17 cellular contexts compared by ENCODE assay signal in genomic region chr10:85039311-85039710, GRCh38.
DNase-seq lines count a peak whose midpoint lies in the region; ATAC-seq and TF ChIP-seq lines count a peak whose summit lies in the region.
"Had no signal": no experiment of that assay in that cellular context is flagged by ENCODE, and none has a peak within 500 bp of the region (broad histone marks: within the 10 kb centered on the region; RNA-seq: fewer than 3 reads in every experiment).

No MANE protein-coding gene starts in this region.

- H3K9me2 ChIP-seq in SK-N-SH, result no peaks in the 10 kb centered on the region

- CTCF ChIA-PET in SK-N-SH (lab: Yijun Ruan, JAX) (no interaction called here), HEK293 (lab: Yijun Ruan, JAX) (interaction anchor here (0.6 kb wide), 1 partner anchor 1338 kb away, joined by 3 read pairs; no protein-coding TSS in a partner anchor)

- intact Hi-C loops in right cardiac atrium (cut with DNase I), result no loop called here

- no peak overlapping the region for H3K4me3 ChIP-seq in SK-N-SH (ENCODE audit: low read depth in 2 of 2, low read length in 1 of 2)
- H3K4me3 ChIP-seq in HEK293 (ENCODE audit: low read depth, low read length), result no peak overlapping the region
- H3K4me3 ChIP-seq in endodermal cell (ENCODE audit: low read length), result peak overlapping the region; percentile 41
- no peak overlapping the region for H3K4me3 ChIP-seq in right cardiac atrium (ENCODE audit: low read length)
- H3K4me3 ChIP-seq: A549; BLaER1 treated with 17β-estradiol and CSF1 and Interleukin-3, amounts not matched to agents 10 nM and 100 nM had no signal

- no peak overlapping the region for H3K27ac Mint-ChIP-seq in endodermal cell
- H3K27ac Mint-ChIP-seq: B cell; CD4-positive, alpha-beta T cell; CD8-positive, alpha-beta T cell had no signal

- H2AFZ ChIP-seq in SK-N-SH (ENCODE audit: low read depth), result no peak overlapping the region

- peaks cover 24% of the 10 kb centered on the region for H3K9me3 Mint-ChIP-seq in endodermal cell

- H3K9me3 ChIP-seq in SK-N-SH (0 out of 2 replicates have a peak, but pooled peaks cover 7% of the 10 kb centered on the region), HEK293 (ENCODE audit: control insufficient read depth, insufficient read depth, low read depth, low read length) (no peaks in the 10 kb centered on the region), endodermal cell (ENCODE audit: control insufficient read depth, low read length) (peaks cover 18% of the 10 kb centered on the region), right cardiac atrium (ENCODE audit: control insufficient read depth, low read length) (no peaks in the 10 kb centered on the region)

- H4K20me1 ChIP-seq in SK-N-SH (ENCODE audit: insufficient read depth), result no peaks in the 10 kb centered on the region
- H4K20me1 ChIP-seq: BLaER1 treated with 17β-estradiol and CSF1 and Interleukin-3, amounts not matched to agents 10 nM and 100 nM had no signal

- H3F3A ChIP-seq in SK-N-SH (replicated peaks; ENCODE audit: insufficient read depth), result no peaks in the 10 kb centered on the region

- H3K36me3 ChIP-seq in SK-N-SH (replicated peaks in 1 of 2; ENCODE audit: control insufficient read depth in 1 of 2, insufficient read depth in 2 of 2, low read length in 1 of 2), result no peaks in the 10 kb centered on the region
- H3K36me3 ChIP-seq in HEK293 (ENCODE audit: control insufficient read depth in 2 of 2, insufficient read depth in 1 of 2, low read length in 2 of 2), result no peaks in the 10 kb centered on the region
- H3K36me3 ChIP-seq in endodermal cell (ENCODE audit: control insufficient read depth, insufficient read depth, low read length), result no peaks in the 10 kb centered on the region
- H3K36me3 ChIP-seq: BLaER1 treated with 17β-estradiol and CSF1 and Interleukin-3, amounts not matched to agents 10 nM and 100 nM had no signal

- H3K9ac ChIP-seq in SK-N-SH, result no peak overlapping the region
- no peak overlapping the region for H3K9ac ChIP-seq in endodermal cell (ENCODE audit: extremely low read depth, low read length, poor library complexity, severe bottlenecking)
- H3K9ac ChIP-seq: BLaER1 treated with 17β-estradiol and CSF1 and Interleukin-3, amounts not matched to agents 10 nM and 100 nM had no signal

- 4% methylated on average over 1 of the region's 1 CpG for WGBS in SK-N-SH (ENCODE audit: low lambda C conversion rate)
- WGBS in endodermal cell (ENCODE audit: insufficient coverage in 1 of 2, insufficient read length in 1 of 2), 2 experiments, result 82% methylated on average over 1 of the region's 1 CpG; no CpG with 5 or more reads in 1 of the 2 experiments
- 80% methylated on average over 1 of the region's 1 CpG for WGBS in right cardiac atrium

- H3K4me2 ChIP-seq in SK-N-SH, result no peak overlapping the region
- H3K4me2 ChIP-seq: A549; BLaER1 treated with 17β-estradiol and CSF1 and Interleukin-3, amounts not matched to agents 10 nM and 100 nM had no signal

- peaks cover 8% of the 10 kb centered on the region for H3K36me3 Mint-ChIP-seq in endodermal cell (ENCODE audit: low read depth)
- H3K36me3 Mint-ChIP-seq: CD8-positive, alpha-beta T cell had no signal

- POLR2A ChIA-PET in SK-N-SH (lab: Yijun Ruan, JAX), result no interaction called here
- POLR2A ChIA-PET in HEK293 (lab: Yijun Ruan, JAX), result no interaction called here

- no peaks in the 10 kb centered on the region for H3K79me2 ChIP-seq in SK-N-SH (ENCODE audit: insufficient read depth)

- no peak for TF ChIP-seq EP300 in SK-N-SH (IDR thresholded peaks at IDR 0.05; ENCODE audit: borderline replicate concordance in 1 of 2, low read depth in 1 of 2, low read length in 1 of 2)

- H3K4me1 Mint-ChIP-seq in endodermal cell, result peaks cover 9% of the 10 kb centered on the region
- H3K4me1 Mint-ChIP-seq: B cell had no signal

- DNase-seq in SK-N-SH (no peak), endodermal cell (no peak), right cardiac atrium (no peak)
- DNase-seq: AML-193; Caco-2; Calu3; CD4-positive, alpha-beta T cell; CD8-positive, alpha-beta T cell; DMS79 treated with DMSO at 0.1 percent for 48 hours; GF-D8 had no signal

- no peak overlapping the region for H3K27ac ChIP-seq in SK-N-SH (ENCODE audit: low read depth in 2 of 2, low read length in 1 of 2)
- no peak overlapping the region for H3K27ac ChIP-seq in HEK293 (ENCODE audit: extremely low read depth, low read depth, low read length)
- no peak overlapping the region for H3K27ac ChIP-seq in endodermal cell (ENCODE audit: low read depth, low read length)
- H3K27ac ChIP-seq in right cardiac atrium (ENCODE audit: low read length), result no peak overlapping the region
- H3K27ac ChIP-seq: 22Rv1; A549; BLaER1 treated with 17β-estradiol and CSF1 and Interleukin-3, amounts not matched to agents 10 nM and 100 nM; C4-2B had no signal

- no peak overlapping the region for H3K4me3 Mint-ChIP-seq in endodermal cell
- H3K4me3 Mint-ChIP-seq: B cell; CD4-positive, alpha-beta T cell; CD8-positive, alpha-beta T cell had no signal

- no peak for TF ChIP-seq CTCF in SK-N-SH (IDR thresholded peaks at IDR 0.05)
- no peak for TF ChIP-seq CTCF in HEK293 (tag by site-specific recombination; IDR thresholded peaks at IDR 0.05)
- no peak for TF ChIP-seq CTCF in endodermal cell (conservative IDR thresholded peaks at IDR 0.05)

- no peaks in the 10 kb centered on the region for H3K27me3 ChIP-seq in SK-N-SH (ENCODE audit: insufficient read depth)
- H3K27me3 ChIP-seq in endodermal cell (ENCODE audit: control insufficient read depth, insufficient read depth, low read length, poor library complexity, severe bottlenecking), result no peaks in the 10 kb centered on the region
- no peaks in the 10 kb centered on the region for H3K27me3 ChIP-seq in right cardiac atrium (ENCODE audit: control insufficient read depth, insufficient read depth)
- H3K27me3 ChIP-seq: BLaER1 treated with 17β-estradiol and CSF1 and Interleukin-3, amounts not matched to agents 10 nM and 100 nM had no signal

- ATAC-seq in SK-N-SH treated with all-trans-retinoic acid at 6 μM for 48 hours (no peak), right cardiac atrium (no peak)
- ATAC-seq: A549; CD8-positive, alpha-beta T cell had no signal

- H3K4me1 ChIP-seq in SK-N-SH (ENCODE audit: control insufficient read depth in 1 of 2, insufficient read depth in 2 of 2, low read depth in 1 of 2, low read length in 1 of 2), result no peaks in the 10 kb centered on the region
- H3K4me1 ChIP-seq in HEK293 (ENCODE audit: control insufficient read depth, insufficient read depth, low read length), result peaks cover 4% of the 10 kb centered on the region; the same call in 1 of the 2 replicates
- no peaks in the 10 kb centered on the region for H3K4me1 ChIP-seq in endodermal cell (ENCODE audit: control insufficient read depth, insufficient read depth, low read length)
- H3K4me1 ChIP-seq in right cardiac atrium (ENCODE audit: control insufficient read depth, insufficient read depth, low read length), result no peaks in the 10 kb centered on the region
- H3K4me1 ChIP-seq: A549; BLaER1 treated with 17β-estradiol and CSF1 and Interleukin-3, amounts not matched to agents 10 nM and 100 nM; Caco-2 had no signal

- TF ChIP-seq RAD21 in SK-N-SH (IDR thresholded peaks at IDR 0.05; ENCODE audit: low read length), result no peak

- no peaks in the 10 kb centered on the region for H3K27me3 Mint-ChIP-seq in endodermal cell (ENCODE audit: insufficient read depth)
- H3K27me3 Mint-ChIP-seq: B cell; CD4-positive, alpha-beta T cell had no signal

TF ChIP-seq in SK-N-SH treated with all-trans-retinoic acid at 6 μM for 48 hours, 23 proteins besides CTCF, POLR2A, EP300 and RAD21:
- peak; percentile 70 for TF ChIP-seq ZNF8 (CRISPR knock-in tag; IDR thresholded peaks at IDR 0.05)
- no peak for TF ChIP-seq BACH2 (CRISPR knock-in tag; IDR thresholded peaks at IDR 0.05; ENCODE audit: borderline replicate concordance)

TF ChIP-seq in SK-N-SH, 30 proteins besides CTCF, POLR2A, EP300 and RAD21 (continues in another document):
- TF ChIP-seq MAX (IDR thresholded peaks at IDR 0.05; ENCODE audit: low read depth), result no peak
- TF ChIP-seq SIN3A (IDR thresholded peaks at IDR 0.05; ENCODE audit: borderline replicate concordance, low read depth, low read length), result no peak
- no peak for TF ChIP-seq GABPA (IDR thresholded peaks at IDR 0.05; ENCODE audit: low read depth)
- no peak for TF ChIP-seq YY1 (IDR thresholded peaks at IDR 0.05; ENCODE audit: low read depth)

TF ChIP-seq in HEK293, 187 proteins besides CTCF, POLR2A, EP300 and RAD21:
- TF ChIP-seq ZNF146 (tag by site-specific recombination; IDR thresholded peaks at IDR 0.05) (peak; percentile 74), ZNF114 (tag by site-specific recombination; IDR thresholded peaks at IDR 0.05) (no peak), ZNF280D (tag by site-specific recombination; IDR thresholded peaks at IDR 0.05) (peak; percentile 65; the same call in 1 of the 2 replicates), RBAK (tag by site-specific recombination; IDR thresholded peaks at IDR 0.05) (no peak), KLF8 (tag by site-specific recombination; IDR thresholded peaks at IDR 0.05) (no peak)
